In the genomic region with DNA sequence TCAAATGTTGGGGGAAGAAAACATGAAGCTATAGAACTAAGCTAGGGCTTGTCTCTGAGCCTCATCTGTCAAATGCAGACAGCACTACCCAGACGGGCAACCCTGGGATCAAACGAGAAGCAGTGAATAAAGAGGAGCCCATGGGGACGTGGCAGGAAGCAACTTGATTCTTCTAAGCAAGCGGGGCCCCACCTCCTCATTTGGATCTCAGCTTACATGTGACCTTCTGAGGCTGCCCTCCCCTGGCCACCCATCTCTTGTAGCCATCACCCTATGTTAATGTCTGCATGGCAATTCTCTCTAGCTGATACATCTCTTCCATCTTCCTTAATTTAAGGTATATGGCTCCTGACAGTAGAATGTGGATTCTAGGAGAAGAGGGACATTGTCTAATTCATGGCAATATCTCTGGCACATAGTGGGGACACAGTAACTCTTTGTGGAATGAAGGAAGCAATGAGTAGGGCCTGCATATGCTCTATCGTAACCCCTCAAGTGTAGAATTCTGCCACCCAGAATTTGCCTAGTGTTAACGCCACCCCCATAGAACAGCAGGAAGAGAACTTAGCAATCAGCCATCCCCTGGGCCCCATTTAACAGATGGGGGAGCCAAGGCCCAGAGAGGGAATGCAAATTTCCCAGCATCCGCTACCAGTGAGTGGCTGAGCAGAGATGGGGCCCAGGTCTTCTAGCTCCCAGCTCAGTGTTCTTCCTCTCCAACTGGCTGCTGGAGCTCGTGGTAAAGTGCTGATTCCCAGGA, we compare ENCODE assay signal across 22 cellular contexts.
"Had no signal": no experiment of that assay in that cellular context is flagged by ENCODE, and none has a peak within 500 bp of the region (broad histone marks: within the 10 kb centered on the region; RNA-seq: fewer than 3 reads in every experiment).

No MANE protein-coding gene starts in this region.

- H3K4me3 ChIP-seq: cardiac muscle cell, lung, spleen, thoracic aorta, upper lobe of left lung had no signal

- H3K27ac ChIP-seq: cardiac muscle cell, epithelial cell of prostate, spleen, thoracic aorta, upper lobe of left lung had no signal

- H3K27ac Mint-ChIP-seq: activated CD8-positive, alpha-beta T cell treated with anti-CD3 and anti-CD28 coated beads for 36 hours; activated naive CD8-positive, alpha-beta T cell treated with anti-CD3 and anti-CD28 coated beads, Interleukin-2, amount 10 ng/mL, durations not matched to agents 7 days and 5 days; activated T-helper 17 cell treated with anti-CD3 and anti-CD28 coated beads, Interleukin-2, amount 50 U/mL, for 72 hours; effector memory CD8-positive, alpha-beta T cell; mesothelial cell of epicardium; natural killer cell treated with Interleukin-12 subunit alpha and Interleukin-12 subunit beta and Interleukin-15 and Interleukin-18, amount 100 ng/mL, for 72 hours; stimulated activated naive B cell treated with anti-CD40 and anti-IgM and Interleukin-4, amounts not matched to agents 10 μg/mL and 1 μg/mL and 100 μg/mL, for 72 hours; T-helper 2 cell treated with Interferon-gamma antibody and Interleukin-4, amounts not matched to agents 5 μg/mL and 100 μg/mL, for 36 hours had no signal

- H3K4me1 Mint-ChIP-seq: activated naive CD8-positive, alpha-beta T cell treated with anti-CD3 and anti-CD28 coated beads, Interleukin-2, amount 10 ng/mL, durations not matched to agents 7 days and 5 days; activated T-helper 17 cell treated with anti-CD3 and anti-CD28 coated beads, Interleukin-2, amount 50 U/mL, for 72 hours; mesothelial cell of epicardium; stimulated activated naive B cell treated with anti-CD40 and anti-IgM and Interleukin-4, amounts not matched to agents 10 μg/mL and 1 μg/mL and 100 μg/mL, for 72 hours had no signal

- H3K9me3 ChIP-seq: spleen, thoracic aorta, upper lobe of left lung had no signal

- DNase-seq: activated CD4-positive, alpha-beta T cell treated with anti-CD3 and anti-CD28 coated beads for 48 hours; activated CD4-positive, CD25-positive, alpha-beta regulatory T cell; activated CD8-positive, alpha-beta T cell treated with anti-CD3 and anti-CD28 coated beads for 36 hours; activated naive CD4-positive, alpha-beta T cell treated with Interleukin-2 at 50 U/mL for 16 hours; activated naive CD8-positive, alpha-beta T cell treated with anti-CD3 and anti-CD28 coated beads, Interleukin-2, amount 10 ng/mL, durations not matched to agents 7 days and 5 days; activated T-cell treated with anti-CD3 and anti-CD28 coated beads, Interleukin-2, amount 50 U/mL, for 1 hour; dermis blood vessel endothelial cell; effector memory CD8-positive, alpha-beta T cell; foreskin fibroblast; hippocampal formation; kidney; spleen; stimulated activated naive B cell treated with anti-CD40 and anti-IgM and Interleukin-4, amounts not matched to agents 10 μg/mL and 1 μg/mL and 100 μg/mL, for 72 hours had no signal

- H3K9me3 Mint-ChIP-seq: activated CD8-positive, alpha-beta T cell treated with anti-CD3 and anti-CD28 coated beads for 36 hours; activated naive CD8-positive, alpha-beta T cell treated with anti-CD3 and anti-CD28 coated beads, Interleukin-2, amount 10 ng/mL, durations not matched to agents 7 days and 5 days; activated T-helper 17 cell treated with anti-CD3 and anti-CD28 coated beads, Interleukin-2, amount 50 U/mL, for 72 hours; effector memory CD8-positive, alpha-beta T cell; mesothelial cell of epicardium; natural killer cell treated with Interleukin-12 subunit alpha and Interleukin-12 subunit beta and Interleukin-15 and Interleukin-18, amount 100 ng/mL, for 72 hours; stimulated activated naive B cell treated with anti-CD40 and anti-IgM and Interleukin-4, amounts not matched to agents 10 μg/mL and 1 μg/mL and 100 μg/mL, for 72 hours; T-helper 2 cell treated with Interferon-gamma antibody and Interleukin-4, amounts not matched to agents 5 μg/mL and 100 μg/mL, for 36 hours had no signal

- H3K4me1 ChIP-seq: spleen, upper lobe of left lung had no signal

- H3K4me3 Mint-ChIP-seq: activated CD8-positive, alpha-beta T cell treated with anti-CD3 and anti-CD28 coated beads for 36 hours; activated naive CD8-positive, alpha-beta T cell treated with anti-CD3 and anti-CD28 coated beads, Interleukin-2, amount 10 ng/mL, durations not matched to agents 7 days and 5 days; activated T-helper 17 cell treated with anti-CD3 and anti-CD28 coated beads, Interleukin-2, amount 50 U/mL, for 72 hours; effector memory CD8-positive, alpha-beta T cell; mesothelial cell of epicardium; natural killer cell treated with Interleukin-12 subunit alpha and Interleukin-12 subunit beta and Interleukin-15 and Interleukin-18, amount 100 ng/mL, for 72 hours; stimulated activated naive B cell treated with anti-CD40 and anti-IgM and Interleukin-4, amounts not matched to agents 10 μg/mL and 1 μg/mL and 100 μg/mL, for 72 hours; T-helper 2 cell treated with Interferon-gamma antibody and Interleukin-4, amounts not matched to agents 5 μg/mL and 100 μg/mL, for 36 hours had no signal

- H3K36me3 Mint-ChIP-seq: activated naive CD8-positive, alpha-beta T cell treated with anti-CD3 and anti-CD28 coated beads, Interleukin-2, amount 10 ng/mL, durations not matched to agents 7 days and 5 days; mesothelial cell of epicardium; natural killer cell treated with Interleukin-12 subunit alpha and Interleukin-12 subunit beta and Interleukin-15 and Interleukin-18, amount 100 ng/mL, for 72 hours; stimulated activated naive B cell treated with anti-CD40 and anti-IgM and Interleukin-4, amounts not matched to agents 10 μg/mL and 1 μg/mL and 100 μg/mL, for 72 hours had no signal

- H3K36me3 ChIP-seq: cardiac muscle cell, spleen, thoracic aorta, upper lobe of left lung had no signal
